ENCODE assay signal across 8 cellular contexts in the genomic region with DNA sequence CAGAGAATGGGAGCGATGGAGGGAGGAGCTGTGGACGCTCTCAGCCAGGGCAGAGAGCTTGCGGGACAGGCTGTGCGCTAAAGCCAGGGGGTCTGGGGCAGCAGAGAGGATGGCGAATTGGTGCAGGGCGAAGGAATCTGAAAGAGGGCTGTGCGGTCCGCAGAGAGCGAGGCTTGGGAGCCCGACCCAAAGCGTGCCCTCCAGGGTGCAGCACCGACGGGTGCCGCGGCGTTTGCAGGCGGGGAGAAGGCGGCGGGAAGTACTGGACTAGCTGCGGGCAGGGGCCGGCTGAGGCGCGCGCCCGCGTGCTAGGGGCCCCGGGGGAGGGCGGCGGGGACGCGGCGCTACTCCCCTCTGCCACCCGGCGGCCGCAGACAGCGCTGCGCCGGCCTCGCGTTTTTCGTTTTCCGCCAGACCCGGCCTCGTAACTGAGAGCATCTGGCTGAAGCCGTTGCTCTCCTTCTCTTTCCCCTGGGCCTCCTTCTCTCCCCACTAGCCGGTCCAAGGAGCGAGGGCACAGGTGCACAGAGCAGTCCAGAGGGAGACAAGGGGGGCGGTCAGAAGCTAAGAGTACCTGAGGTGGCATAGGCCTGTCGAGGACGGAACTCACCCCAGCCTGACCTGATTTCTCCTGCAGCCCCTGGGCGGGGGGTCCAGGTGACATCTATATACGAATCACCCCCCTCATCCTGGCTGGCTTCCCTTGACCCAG. TPM values are rescaled to one million over a fixed set of nuclear protein-coding genes. Genes with fewer than 3 reads are reported as not detected.
DNase-seq lines count a peak whose midpoint lies in the region; ATAC-seq, FAIRE-seq and TF ChIP-seq lines count a peak whose summit lies in the region.

No MANE protein-coding gene starts in this region.

- H3K9me3 ChIP-seq in small intestine (ENCODE audit: control insufficient read depth, low read depth) = no peaks in the 10 kb centered on the region

- DNase-seq in COLO829 (ENCODE audit: low spot score) = peak; percentile 63
- DNase-seq in bronchial epithelial cell (ENCODE audit: low read depth) = no peak
- DNase-seq in iris pigment epithelial cell (ENCODE audit: low read depth) = peak; percentile 59
- DNase-seq in small intestine = peak; percentile 48
- no peak for DNase-seq in KG1 (lab: John Stamatoyannopoulos, UW)

- H3K36me3 ChIP-seq in bronchial epithelial cell (ENCODE audit: control insufficient read depth, insufficient read depth, low read length) (no peaks in the 10 kb centered on the region), small intestine (ENCODE audit: control insufficient read depth in 2 of 2, insufficient read depth in 2 of 2, low read length in 2 of 2) (no peaks in the 10 kb centered on the region)

- ATAC-seq in HG03175 (IDR thresholded peaks at IDR 0.05; ENCODE audit: unreplicated experiment) (peak; percentile 56), SK-N-SH treated with all-trans-retinoic acid at 6 μM for 48 hours (peak; percentile 92), GM19351 (IDR thresholded peaks at IDR 0.05; ENCODE audit: unreplicated experiment) (no peak)

- 9 to 11% (median 9%) methylated on average over 32 to 52 of the region's 52 CpGs for WGBS in small intestine, 3 donors

- H3K4me3 ChIP-seq in bronchial epithelial cell (ENCODE audit: low read depth, low read length) = peak overlapping the region; percentile 29
- peak overlapping the region in 1 of 2 donors; percentile 44 for H3K4me3 ChIP-seq in small intestine (ENCODE audit: low read depth in 1 of 2, low read length in 2 of 2)

- no peaks in the 10 kb centered on the region for H3K4me1 ChIP-seq in small intestine (ENCODE audit: control insufficient read depth in 2 of 2, insufficient read depth in 1 of 2, low read depth in 1 of 2, low read length in 1 of 2)

- H3K27me3 ChIP-seq in bronchial epithelial cell (ENCODE audit: control insufficient read depth, insufficient read depth, low read length) = peaks cover 2% of the 10 kb centered on the region
- no peaks in the 10 kb centered on the region for H3K27me3 ChIP-seq in small intestine (ENCODE audit: control insufficient read depth in 2 of 2, insufficient read depth in 2 of 2, low read length in 2 of 2)

- FAIRE-seq in bronchial epithelial cell (lab: Jason Lieb, UNC) (no peak), small intestine (lab: Jason Lieb, UNC) (no peak)

- no peak overlapping the region for H3K27ac ChIP-seq in small intestine (ENCODE audit: low read depth in 1 of 2, low read length in 1 of 2)

- peak; percentile 74 for TF ChIP-seq CTCF in bronchial epithelial cell (IDR thresholded peaks at IDR 0.05; ENCODE audit: insufficient read depth, low read length, severe bottlenecking)

TF ChIP-seq in SK-N-SH treated with all-trans-retinoic acid at 6 μM for 48 hours, 23 proteins besides CTCF, POLR2A, EP300 and RAD21:
- TF ChIP-seq ZNF8 (CRISPR knock-in tag; IDR thresholded peaks at IDR 0.05) (no peak), SNAI2 (CRISPR knock-in tag; IDR thresholded peaks at IDR 0.05) (no peak), PPARA (CRISPR knock-in tag; IDR thresholded peaks at IDR 0.05; ENCODE audit: borderline replicate concordance) (no peak), ISL1 (CRISPR knock-in tag; IDR thresholded peaks at IDR 0.05) (no peak)
TF ChIP-seq in SK-N-SH treated with all-trans-retinoic acid at 6 μM for 48 hours: peak in this region for 0.

RNA-seq across cellular contexts. Expression of a gene that starts 24.9 kb away (rescaled TPM):
- total RNA-seq in bronchial epithelial cell = 0.26 TPM in 1 of 2 replicates, not detected in the other
- polyA plus RNA-seq in small intestine = 1 to 10 TPM in 2 of 3 donors, under 1 TPM in 1; 0.48 to 9.4 (median 3.0) TPM

Comparison
In these comparisons a context has a peak if more than half of its experiments do, and no peak if none do; other contexts are left out.
1. DNase-seq: peak in COLO829 (single experiment), iris pigment epithelial cell (single experiment) and small intestine (single experiment); none in bronchial epithelial cell (single experiment) and KG1 (single experiment).